Comparison of ENCODE assay signal across 1 cellular context in genomic region chr5:135578305-135578684, GRCh38.
TF ChIP-seq lines count a peak whose summit lies in the region.

No MANE protein-coding gene starts in this region.

TF ChIP-seq in endothelial cell of umbilical vein, 7 proteins besides CTCF, POLR2A, EP300 and RAD21:
- TF ChIP-seq MYC (IDR thresholded peaks at IDR 0.05; ENCODE audit: low read depth, low read length) = no peak
- TF ChIP-seq EZH2 (IDR thresholded peaks at IDR 0.05; ENCODE audit: borderline replicate concordance, low read depth, low read length, severe bottlenecking) = peak; percentile 77
